ENCODE assay signal across 1 cellular context in the genomic region with DNA sequence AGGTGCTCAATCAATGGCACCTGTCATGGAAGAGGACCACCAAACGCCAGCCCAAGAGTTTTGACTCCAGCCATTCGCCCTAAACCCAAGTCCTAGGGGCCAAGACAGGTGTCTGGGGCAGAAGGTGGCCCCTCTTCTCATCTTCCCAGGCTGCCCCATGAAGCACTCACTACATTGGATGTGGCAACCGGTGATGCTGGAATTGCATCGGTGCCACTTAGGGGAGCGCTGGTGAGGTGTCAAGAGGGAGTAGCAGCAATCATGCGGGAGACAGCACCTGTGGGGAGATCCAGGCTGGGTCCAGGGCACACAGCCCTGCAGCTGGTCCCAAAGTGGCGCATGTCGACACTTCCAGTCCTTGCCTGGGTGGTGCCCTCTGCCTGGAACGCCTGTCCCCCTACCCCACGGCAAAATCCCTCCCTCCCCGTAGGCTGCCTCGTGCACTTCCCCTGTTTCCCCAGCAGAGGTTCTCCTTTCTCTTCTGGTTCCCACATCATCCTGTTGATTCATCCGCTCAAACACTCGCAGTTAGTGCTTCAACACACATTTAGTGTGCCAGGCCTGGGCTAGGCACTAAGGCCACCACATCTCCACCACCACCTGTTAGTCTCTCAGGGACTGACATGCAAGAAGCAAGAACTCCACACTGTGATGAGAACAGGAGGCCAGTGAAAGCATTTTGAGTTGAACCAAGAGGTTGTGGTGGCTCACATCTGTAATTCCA.
TF ChIP-seq lines count a peak whose summit lies in the region.

No MANE protein-coding gene starts in this region.

TF ChIP-seq in GM12878, 131 proteins besides CTCF, POLR2A, EP300 and RAD21:
- TF ChIP-seq, protein P1, sequence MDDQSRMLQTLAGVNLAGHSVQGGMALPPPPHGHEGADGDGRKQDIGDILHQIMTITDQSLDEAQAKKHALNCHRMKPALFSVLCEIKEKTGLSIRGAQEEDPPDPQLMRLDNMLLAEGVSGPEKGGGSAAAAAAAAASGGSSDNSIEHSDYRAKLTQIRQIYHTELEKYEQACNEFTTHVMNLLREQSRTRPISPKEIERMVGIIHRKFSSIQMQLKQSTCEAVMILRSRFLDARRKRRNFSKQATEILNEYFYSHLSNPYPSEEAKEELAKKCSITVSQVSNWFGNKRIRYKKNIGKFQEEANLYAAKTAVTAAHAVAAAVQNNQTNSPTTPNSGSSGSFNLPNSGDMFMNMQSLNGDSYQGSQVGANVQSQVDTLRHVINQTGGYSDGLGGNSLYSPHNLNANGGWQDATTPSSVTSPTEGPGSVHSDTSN (IDR thresholded peaks at IDR 0.05; ENCODE audit: insufficient replicate concordance, low read depth, low read length), result no peak
- no peak for TF ChIP-seq RUNX3 (IDR thresholded peaks at IDR 0.05; ENCODE audit: low read length)
- TF ChIP-seq NBN (IDR thresholded peaks at IDR 0.05), result 0 out of 2 replicates have a peak, but pooled peaks have one; percentile 47
- TF ChIP-seq RB1 (IDR thresholded peaks at IDR 0.05; ENCODE audit: borderline replicate concordance), result peak; percentile 62; the same call in 1 of the 2 replicates
- 0 out of 2 replicates have a peak, but pooled peaks have one; percentile 24 for TF ChIP-seq FOXM1 (IDR thresholded peaks at IDR 0.05; ENCODE audit: low read depth, low read length)
- TF ChIP-seq YY1 (IDR thresholded peaks at IDR 0.05; ENCODE audit: low read depth, low read length), result 0 out of 2 replicates have a peak, but pooled peaks have one; percentile 68
- no peak for TF ChIP-seq JUND (IDR thresholded peaks at IDR 0.05; ENCODE audit: low read depth, low read length)
- no peak for TF ChIP-seq BMI1 (IDR thresholded peaks at IDR 0.05; ENCODE audit: borderline replicate concordance)
- no peak for TF ChIP-seq CHD1 (IDR thresholded peaks at IDR 0.05; ENCODE audit: low read depth, low read length)
- TF ChIP-seq SMC3 (IDR thresholded peaks at IDR 0.05; ENCODE audit: borderline replicate concordance, low read length), result peak; percentile 98
- TF ChIP-seq BACH1 (IDR thresholded peaks at IDR 0.05; ENCODE audit: borderline replicate concordance), result no peak
- TF ChIP-seq SPI1 (IDR thresholded peaks at IDR 0.05; ENCODE audit: borderline replicate concordance, insufficient read depth, low read depth, low read length), result peak; percentile 34; the same call in 1 of the 2 replicates
- peak; percentile 10 for TF ChIP-seq MEF2B (IDR thresholded peaks at IDR 0.05; ENCODE audit: partially characterized antibody, poor library complexity, severe bottlenecking)
- 0 out of 2 replicates have a peak, but pooled peaks have one; percentile 27 for TF ChIP-seq IRF4 (IDR thresholded peaks at IDR 0.05; ENCODE audit: low read depth, low read length)
